In genomic region chr11:43712676-43713075, GRCh38 we compare ENCODE assay signal across 18 cellular contexts.
"Had no signal": no experiment of that assay in that cellular context is flagged by ENCODE, and none has a peak within 500 bp of the region (broad histone marks: within the 10 kb centered on the region; RNA-seq: fewer than 3 reads in every experiment).

No MANE protein-coding gene starts in this region.

- H3K4me3 Mint-ChIP-seq: activated CD4-positive, alpha-beta memory T cell treated with anti-CD3 and anti-CD28 coated beads, Interleukin-2, amount 10 ng/mL, durations not matched to agents 7 days and 5 days; activated CD8-positive, alpha-beta memory T cell treated with anti-CD3 and anti-CD28 coated beads, Interleukin-2, amount 10 ng/mL, durations not matched to agents 7 days and 5 days; activated naive CD4-positive, alpha-beta T cell treated with anti-CD3 and anti-CD28 coated beads for 36 hours; naive thymus-derived CD8-positive, alpha-beta T cell; stimulated activated naive CD8-positive, alpha-beta T cell treated with anti-CD3 and anti-CD28 coated beads, Interleukin-15, amount 100 ng/mL, for 72 hours; T-helper 2 cell treated with Interferon-gamma antibody and Interleukin-4, amounts not matched to agents 5 μg/mL and 100 μg/mL, for 36 hours; WTC11 had no signal

- H3K4me1 ChIP-seq: breast epithelium, suprapubic skin, transverse colon, uterus had no signal

- H3K4me3 ChIP-seq: breast epithelium, ovary, psoas muscle, suprapubic skin, transverse colon, uterus had no signal

- H3K27me3 Mint-ChIP-seq: activated CD4-positive, alpha-beta memory T cell treated with anti-CD3 and anti-CD28 coated beads, Interleukin-2, amount 10 ng/mL, durations not matched to agents 7 days and 5 days; activated CD8-positive, alpha-beta memory T cell treated with anti-CD3 and anti-CD28 coated beads, Interleukin-2, amount 10 ng/mL, durations not matched to agents 7 days and 5 days; naive thymus-derived CD8-positive, alpha-beta T cell; stimulated activated naive CD8-positive, alpha-beta T cell treated with anti-CD3 and anti-CD28 coated beads, Interleukin-15, amount 100 ng/mL, for 72 hours had no signal

- DNase-seq: activated CD4-positive, alpha-beta memory T cell treated with anti-CD3 and anti-CD28 coated beads, Interleukin-2, amount 10 ng/mL, durations not matched to agents 7 days and 5 days; activated CD4-positive, alpha-beta T cell treated with anti-CD3 and anti-CD28 coated beads for 4 hours; activated CD8-positive, alpha-beta memory T cell treated with anti-CD3 and anti-CD28 coated beads, Interleukin-2, amount 10 ng/mL, durations not matched to agents 7 days and 5 days; activated naive CD4-positive, alpha-beta T cell treated with anti-CD3 and anti-CD28 coated beads for 36 hours; activated T-cell treated with anti-CD3 and anti-CD28 coated beads, Interleukin-2, amount 50 U/mL, for 1 hour; anterior cingulate cortex; effector CD4-positive, alpha-beta T cell; naive thymus-derived CD8-positive, alpha-beta T cell; ovary; psoas muscle; right cardiac atrium; stimulated activated naive CD8-positive, alpha-beta T cell treated with anti-CD3 and anti-CD28 coated beads, Interleukin-15, amount 100 ng/mL, for 72 hours; transverse colon; uterus had no signal

- H3K27me3 ChIP-seq: breast epithelium, ovary, suprapubic skin, transverse colon, uterus had no signal

- H3K27ac Mint-ChIP-seq: activated CD4-positive, alpha-beta memory T cell treated with anti-CD3 and anti-CD28 coated beads, Interleukin-2, amount 10 ng/mL, durations not matched to agents 7 days and 5 days; activated CD8-positive, alpha-beta memory T cell treated with anti-CD3 and anti-CD28 coated beads, Interleukin-2, amount 10 ng/mL, durations not matched to agents 7 days and 5 days; activated naive CD4-positive, alpha-beta T cell treated with anti-CD3 and anti-CD28 coated beads for 36 hours; naive thymus-derived CD8-positive, alpha-beta T cell; stimulated activated naive CD8-positive, alpha-beta T cell treated with anti-CD3 and anti-CD28 coated beads, Interleukin-15, amount 100 ng/mL, for 72 hours; T-helper 2 cell treated with Interferon-gamma antibody and Interleukin-4, amounts not matched to agents 5 μg/mL and 100 μg/mL, for 36 hours; WTC11 had no signal

- ATAC-seq: activated CD8-positive, alpha-beta memory T cell treated with anti-CD3 and anti-CD28 coated beads, Interleukin-2, amount 10 ng/mL, durations not matched to agents 7 days and 5 days; naive thymus-derived CD8-positive, alpha-beta T cell; psoas muscle; right cardiac atrium; stimulated activated naive CD8-positive, alpha-beta T cell treated with anti-CD3 and anti-CD28 coated beads, Interleukin-15, amount 100 ng/mL, for 72 hours; WTC11 had no signal

- H3K4me1 Mint-ChIP-seq: stimulated activated naive CD8-positive, alpha-beta T cell treated with anti-CD3 and anti-CD28 coated beads, Interleukin-15, amount 100 ng/mL, for 72 hours had no signal

- H3K9me3 ChIP-seq: breast epithelium, ovary, psoas muscle, suprapubic skin, transverse colon, uterus had no signal

- H3K36me3 ChIP-seq: breast epithelium, ovary, suprapubic skin, transverse colon, uterus had no signal

- H3K27ac ChIP-seq: breast epithelium, ovary, psoas muscle, suprapubic skin, transverse colon, uterus had no signal
